Comparison of ENCODE assay signal across 14 cellular contexts in genomic region chr6:88141641-88142298, GRCh38. TPM values are rescaled to one million over a fixed set of nuclear protein-coding genes. Genes with fewer than 3 reads are reported as not detected.
DNase-seq lines count a peak whose midpoint lies in the region; ATAC-seq, FAIRE-seq and TF ChIP-seq lines count a peak whose summit lies in the region.
"Had no signal": no experiment of that assay in that cellular context is flagged by ENCODE, and none has a peak within 500 bp of the region (broad histone marks: within the 10 kb centered on the region; RNA-seq: fewer than 3 reads in every experiment).

No MANE protein-coding gene starts in this region.

- H3K27me3 Mint-ChIP-seq in CD4-positive, CD25-positive, alpha-beta regulatory T cell = no peaks in the 10 kb centered on the region
- peaks cover 3% of the 10 kb centered on the region for H3K27me3 Mint-ChIP-seq in IgD-negative memory B cell

- no peak overlapping the region for H3K4me3 ChIP-seq in CD4-positive, CD25-positive, alpha-beta regulatory T cell (ENCODE audit: low read depth, low read length)
- H3K4me3 ChIP-seq in esophagus muscularis mucosa = no peak overlapping the region

- H3K27me3 ChIP-seq in CD4-positive, CD25-positive, alpha-beta regulatory T cell (ENCODE audit: control insufficient read depth, insufficient read depth, low read length) = peaks cover 2% of the 10 kb centered on the region
- H3K27me3 ChIP-seq in esophagus muscularis mucosa = no peaks in the 10 kb centered on the region

- no peak for TF ChIP-seq EP300 in esophagus muscularis mucosa (IDR thresholded peaks at IDR 0.05)

- no peaks in the 10 kb centered on the region for H3K36me3 ChIP-seq in CD4-positive, CD25-positive, alpha-beta regulatory T cell (ENCODE audit: control insufficient read depth, insufficient read depth, low read length)
- H3K36me3 ChIP-seq in esophagus muscularis mucosa = peaks cover 0 to 5% (median 0%) of the 10 kb centered on the region in 4 donors

- no peak overlapping the region for H3K27ac ChIP-seq in CD4-positive, CD25-positive, alpha-beta regulatory T cell (ENCODE audit: insufficient read depth, low read length, poor library complexity, severe bottlenecking)
- H3K27ac ChIP-seq in esophagus muscularis mucosa (replicated peaks in 1 of 4) = no peak overlapping the region

- ATAC-seq in CD4-positive, CD25-positive, alpha-beta regulatory T cell (ENCODE audit: low read depth in 2 of 2) = peak; percentile 51 to 57
- peak; percentile 91 for ATAC-seq in HG02798 (IDR thresholded peaks at IDR 0.05; ENCODE audit: poor library complexity, unreplicated experiment)

- DNase-seq in CD4-positive, CD25-positive, alpha-beta regulatory T cell = peak in 1 of 3 donors; percentile 2
- peak; percentile 56 for DNase-seq in GM19239 (ENCODE audit: insufficient read length, low spot score)
- no peak for DNase-seq in cerebellum (ENCODE audit: low spot score)
- DNase-seq in hippocampal formation (lab: John Stamatoyannopoulos, UW) = no peak
- no peak for DNase-seq in esophagus muscularis mucosa (ENCODE audit: extremely low spot score)
- DNase-seq in AG08396 (ENCODE audit: low spot score) = no peak
- DNase-seq: caudate nucleus; glutamatergic neuron; MM.1S; nephron progenitor cell; Right ventricle myocardium superior; stimulated activated CD4-positive, alpha-beta T cell treated with anti-CD3 and anti-CD28 coated beads, Interleukin-4, amount 100 ng/mL, for 4 hours had no signal

- H3K9me3 Mint-ChIP-seq in CD4-positive, CD25-positive, alpha-beta regulatory T cell = no peaks in the 10 kb centered on the region
- no peaks in the 10 kb centered on the region for H3K9me3 Mint-ChIP-seq in IgD-negative memory B cell
- H3K9me3 Mint-ChIP-seq: nephron progenitor cell had no signal

- WGBS in esophagus muscularis mucosa = 72% methylated on average over 7 of the region's 9 CpGs

- intact Hi-C loops in esophagus muscularis mucosa (cut with DNase I) = no loop called here

- no peaks in the 10 kb centered on the region for H3K9me3 ChIP-seq in CD4-positive, CD25-positive, alpha-beta regulatory T cell (ENCODE audit: control insufficient read depth in 2 of 2, low read length in 2 of 2)
- no peaks in the 10 kb centered on the region for H3K9me3 ChIP-seq in esophagus muscularis mucosa

- TF ChIP-seq POLR2A in esophagus muscularis mucosa (IDR thresholded peaks at IDR 0.05; ENCODE audit: low read depth) = no peak

- no peaks in the 10 kb centered on the region for H3K36me3 Mint-ChIP-seq in CD4-positive, CD25-positive, alpha-beta regulatory T cell
- no peaks in the 10 kb centered on the region for H3K36me3 Mint-ChIP-seq in IgD-negative memory B cell

- FAIRE-seq in GM19239 (lab: Jason Lieb, UNC) = peak; percentile 98

- TF ChIP-seq CTCF in esophagus muscularis mucosa (IDR thresholded peaks at IDR 0.05) = no peak

- no peaks in the 10 kb centered on the region for H3K4me1 ChIP-seq in CD4-positive, CD25-positive, alpha-beta regulatory T cell (ENCODE audit: control insufficient read depth, insufficient read depth, low read length, poor library complexity, severe bottlenecking)
- H3K4me1 ChIP-seq in esophagus muscularis mucosa = no peaks in the 10 kb centered on the region

- H3K27ac Mint-ChIP-seq in CD4-positive, CD25-positive, alpha-beta regulatory T cell = no peak overlapping the region
- peak overlapping the region; percentile 86 to 98 (median 93) for H3K27ac Mint-ChIP-seq in IgD-negative memory B cell
- H3K27ac Mint-ChIP-seq: nephron progenitor cell had no signal

- H3K4me1 Mint-ChIP-seq in CD4-positive, CD25-positive, alpha-beta regulatory T cell = peaks cover 0 to 2% (median 0%) of the 10 kb centered on the region in 4 donors
- H3K4me1 Mint-ChIP-seq in IgD-negative memory B cell = peaks cover 16 to 46% (median 34%) of the 10 kb centered on the region in 3 donors
- H3K4me1 Mint-ChIP-seq: nephron progenitor cell had no signal

- no peak overlapping the region for H3K4me3 Mint-ChIP-seq in CD4-positive, CD25-positive, alpha-beta regulatory T cell
- peak overlapping the region; percentile 52 to 60 (median 54) for H3K4me3 Mint-ChIP-seq in IgD-negative memory B cell
- H3K4me3 Mint-ChIP-seq: nephron progenitor cell had no signal

RNA-seq across cellular contexts. Expression of gene CNR1, which starts 24.4 kb away (rescaled TPM):
- not detected for total RNA-seq in CD4-positive, CD25-positive, alpha-beta regulatory T cell
- not detected for polyA plus RNA-seq in CD4-positive, CD25-positive, alpha-beta regulatory T cell
- polyA plus RNA-seq in IgD-negative memory B cell = 2.5 TPM
- 225 TPM for total RNA-seq in cerebellum
- total RNA-seq in esophagus muscularis mucosa = 10 to 100 TPM in 3 of 4 donors, 1 to 10 TPM in 1; 7.1 to 25.7 (median 18.2) TPM

Comparison
In these comparisons a context has a peak if more than half of its experiments do, and no peak if none do; other contexts are left out.
1. H3K27ac Mint-ChIP-seq: peak in IgD-negative memory B cell (3 of 3); none in CD4-positive, CD25-positive, alpha-beta regulatory T cell (0 of 3).
2. H3K4me3 Mint-ChIP-seq: peak in IgD-negative memory B cell (4 of 4); none in CD4-positive, CD25-positive, alpha-beta regulatory T cell (0 of 4).